ENCODE assay signal across 26 cellular contexts in genomic region chr2:25219621-25220020, GRCh38. TPM values are rescaled to one million over a fixed set of nuclear protein-coding genes. Genes with fewer than 3 reads are reported as not detected.
"Had no signal": no experiment of that assay in that cellular context is flagged by ENCODE, and none has a peak within 500 bp of the region (broad histone marks: within the 10 kb centered on the region; RNA-seq: fewer than 3 reads in every experiment).

No MANE protein-coding gene starts in this region.

- H3K36me3 ChIP-seq: brain microvascular endothelial cell, Peyer's patch, SJCRH30 had no signal

- H3K4me2 ChIP-seq: KMS-11 had no signal

- H3K4me1 ChIP-seq: SJCRH30 had no signal

- DNase-seq: activated CD4-positive, alpha-beta memory T cell treated with anti-CD3 and anti-CD28 coated beads for 36 hours; activated CD4-positive, alpha-beta T cell treated with anti-CD3 and anti-CD28 coated beads, Interleukin-2, amount 10 ng/mL, durations not matched to agents 7 days and 5 days; activated CD4-positive, CD25-positive, alpha-beta regulatory T cell; activated CD8-positive, alpha-beta memory T cell treated with anti-CD3 and anti-CD28 coated beads for 24 hours; activated gamma-delta T cell treated with Interleukin-2 at 50 U/mL for 16 hours; activated naive CD4-positive, alpha-beta T cell treated with anti-CD3 and anti-CD28 coated beads, Interleukin-2, amount 10 ng/mL, durations not matched to agents 7 days and 5 days; activated naive CD8-positive, alpha-beta T cell treated with anti-CD3 and anti-CD28 coated beads for 36 hours; activated T-cell treated with anti-CD3 and anti-CD28 coated beads, Interleukin-2, amount 50 U/mL, for 48 hours; brain microvascular endothelial cell; MM.1S; NCI-H1105; NCI-H1436; NCI-H1694 treated with DMSO at 0.1 percent for 48 hours; NCI-H2029 treated with DMSO at 0.1 percent for 48 hours; NCI-H345; NCI-H510A; NCI-H526 treated with DMSO at 0.1 percent for 48 hours; NCI-H82; NK-92 treated with Interleukin-12 subunit alpha and Interleukin-12 subunit beta, amount 100 ng/mL, for 24 hours; OCI-M1; Peyer's patch; Right ventricle myocardium superior; SJCRH30 had no signal

- H3K4me3 ChIP-seq: Peyer's patch, SJCRH30 had no signal

- H3K9me3 ChIP-seq: Peyer's patch, SJCRH30 had no signal

- H3K9ac ChIP-seq: KMS-11 had no signal

- H3K27ac ChIP-seq: brain microvascular endothelial cell, KMS-11, Peyer's patch, RWPE1, SJCRH30, VCaP had no signal

- H3K27me3 ChIP-seq: brain microvascular endothelial cell, Peyer's patch had no signal

RNA-seq across cellular contexts. Expression of gene POMC, which starts 51.2 kb away (rescaled TPM):
- total RNA-seq: Peyer's patch, SJCRH30 had no signal
